Comparison of ENCODE assay signal across 23 cellular contexts in the genomic region with DNA sequence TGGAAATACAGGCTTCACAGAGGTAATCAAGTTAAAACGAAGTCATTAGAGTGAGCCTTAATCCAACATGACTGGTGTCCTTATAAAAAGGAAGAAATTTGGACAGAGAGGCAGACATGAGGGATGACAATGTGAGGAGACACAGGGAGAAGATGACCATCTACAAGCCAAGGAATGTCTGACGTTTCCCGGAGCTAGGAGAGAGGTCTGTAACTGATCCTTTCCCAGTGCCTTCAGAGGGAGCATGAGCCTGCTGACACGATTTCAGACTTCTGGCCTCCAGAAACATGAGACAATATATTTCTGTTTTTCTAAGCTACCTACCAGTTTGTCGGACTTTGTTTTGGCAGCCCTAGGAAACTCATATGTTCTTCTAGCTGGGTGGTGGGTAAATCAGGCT. TPM values are rescaled to one million over a fixed set of nuclear protein-coding genes. Genes with fewer than 3 reads are reported as not detected.
"Had no signal": no experiment of that assay in that cellular context is flagged by ENCODE, and none has a peak within 500 bp of the region (broad histone marks: within the 10 kb centered on the region; RNA-seq: fewer than 3 reads in every experiment).

No MANE protein-coding gene starts in this region.

- H3K27ac ChIP-seq: ascending aorta had no signal

- H3K9me3 Mint-ChIP-seq: activated naive CD4-positive, alpha-beta T cell treated with anti-CD3 and anti-CD28 coated beads, Interleukin-2, amount 50 U/mL, for 24 hours; central memory CD8-positive, alpha-beta T cell; T-helper 1 cell treated with Interleukin-12 subunit alpha and Interleukin-12 subunit beta and Interleukin-4 antibody, amounts not matched to agents 30 μg/mL and 1 μg/mL, for 36 hours; WTC11 had no signal

- H3K4me3 ChIP-seq: ascending aorta, body of pancreas had no signal

- H3K36me3 ChIP-seq: ascending aorta had no signal

- H3K27me3 ChIP-seq: ascending aorta, body of pancreas had no signal

- H3K4me1 Mint-ChIP-seq: activated naive CD4-positive, alpha-beta T cell treated with anti-CD3 and anti-CD28 coated beads, Interleukin-2, amount 50 U/mL, for 24 hours; central memory CD8-positive, alpha-beta T cell had no signal

- ATAC-seq: activated CD8-positive, alpha-beta T cell treated with anti-CD3 and anti-CD28 coated beads, Interleukin-2, amount 10 ng/mL, durations not matched to agents 7 days and 5 days; PC-3; WTC11 had no signal

- H3K36me3 Mint-ChIP-seq: activated naive CD4-positive, alpha-beta T cell treated with anti-CD3 and anti-CD28 coated beads, Interleukin-2, amount 50 U/mL, for 24 hours; WTC11 had no signal

- H3K27ac Mint-ChIP-seq: activated CD8-positive, alpha-beta T cell treated with anti-CD3 and anti-CD28 coated beads, Interleukin-2, amount 10 ng/mL, durations not matched to agents 7 days and 5 days; activated naive CD4-positive, alpha-beta T cell treated with anti-CD3 and anti-CD28 coated beads, Interleukin-2, amount 50 U/mL, for 24 hours; T-helper 1 cell treated with Interleukin-12 subunit alpha and Interleukin-12 subunit beta and Interleukin-4 antibody, amounts not matched to agents 30 μg/mL and 1 μg/mL, for 36 hours; WTC11 had no signal

- H3K9me3 ChIP-seq: ascending aorta, body of pancreas had no signal

- H3K4me3 Mint-ChIP-seq: activated CD8-positive, alpha-beta T cell treated with anti-CD3 and anti-CD28 coated beads, Interleukin-2, amount 10 ng/mL, durations not matched to agents 7 days and 5 days; activated naive CD4-positive, alpha-beta T cell treated with anti-CD3 and anti-CD28 coated beads, Interleukin-2, amount 50 U/mL, for 24 hours; central memory CD8-positive, alpha-beta T cell; T-helper 1 cell treated with Interleukin-12 subunit alpha and Interleukin-12 subunit beta and Interleukin-4 antibody, amounts not matched to agents 30 μg/mL and 1 μg/mL, for 36 hours; WTC11 had no signal

- DNase-seq: activated CD4-positive, alpha-beta T cell treated with anti-CD3 and anti-CD28 coated beads for 48 hours; activated CD4-positive, alpha-beta T cell treated with anti-CD3 and anti-CD28 coated beads, Interleukin-2, amount 50 U/mL, for 4 hours; activated CD4-positive, CD25-positive, alpha-beta regulatory T cell treated with anti-CD3 and anti-CD28 coated beads, Interleukin-2, amount 50 U/mL, for 72 hours; activated CD8-positive, alpha-beta memory T cell treated with anti-CD3 and anti-CD28 coated beads, Interleukin-2, amount 50 U/mL, for 48 hours; activated CD8-positive, alpha-beta T cell treated with anti-CD3 and anti-CD28 coated beads, Interleukin-2, amount 10 ng/mL, durations not matched to agents 7 days and 5 days; activated effector memory CD4-positive, alpha-beta T cell treated with Interleukin-2 at 50 U/mL for 16 hours; activated naive CD4-positive, alpha-beta T cell; activated T-cell treated with anti-CD3 and anti-CD28 coated beads, Interleukin-2, amount 50 U/mL, for 1 hour; amniotic stem cell; KBM-7; NCI-H1092; NCI-H1694; NCI-H2107; NCI-H524; SHP77 treated with DMSO at 0.1 percent for 48 hours; T-helper 9 cell had no signal

RNA-seq across cellular contexts. Expression of a gene that starts 15.1 kb away (rescaled TPM):
- total RNA-seq: activated CD8-positive, alpha-beta T cell treated with anti-CD3 and anti-CD28 coated beads, Interleukin-2, amount 10 ng/mL, durations not matched to agents 7 days and 5 days had no signal

RNA-seq across cellular contexts. Expression of a gene that starts 28.9 kb away (rescaled TPM):
- total RNA-seq: activated CD8-positive, alpha-beta T cell treated with anti-CD3 and anti-CD28 coated beads, Interleukin-2, amount 10 ng/mL, durations not matched to agents 7 days and 5 days had no signal
